8 cellular contexts compared by ENCODE assay signal in the genomic region with DNA sequence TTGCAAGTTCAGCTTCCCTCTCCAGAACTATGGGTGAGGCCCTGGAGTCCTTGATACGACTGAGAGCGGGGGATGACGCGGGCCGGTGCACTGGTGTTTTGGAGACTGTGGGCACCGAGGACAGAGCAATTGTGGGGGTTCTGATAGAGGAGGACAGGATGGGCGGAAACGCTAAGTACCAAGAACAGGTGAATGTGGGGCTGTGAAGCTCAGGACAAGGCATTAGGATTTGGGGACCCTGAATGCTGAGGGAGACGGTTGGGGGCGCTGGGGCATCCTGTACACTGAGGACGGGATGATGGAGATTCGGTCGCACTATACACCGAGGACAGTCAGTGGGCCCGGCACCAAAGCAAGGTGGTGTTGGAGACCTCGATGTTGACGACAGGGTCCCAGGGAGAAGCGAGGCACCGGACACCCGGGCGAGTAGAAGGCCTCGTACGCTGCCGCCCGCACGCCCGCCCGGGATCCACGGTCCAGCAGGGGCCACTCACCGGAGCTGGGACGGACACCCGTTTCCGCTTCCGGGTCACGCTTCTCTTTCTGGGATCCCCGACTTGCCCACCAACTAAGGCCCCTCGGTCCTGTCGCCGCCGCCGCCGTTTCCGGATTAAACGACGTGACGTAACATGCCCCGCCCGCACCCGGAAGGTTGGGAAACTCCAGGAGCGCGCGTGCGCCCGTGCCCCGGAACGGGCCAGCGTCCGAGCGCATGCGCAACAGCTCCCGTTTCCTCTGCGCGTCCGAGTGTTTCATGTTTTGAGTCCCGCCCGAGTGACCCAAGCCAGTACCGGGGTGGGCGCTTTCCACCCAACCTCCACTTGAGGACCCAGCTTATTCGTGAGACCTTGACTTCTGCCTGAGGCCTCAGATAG. TPM values are rescaled to one million over a fixed set of nuclear protein-coding genes. Genes with fewer than 3 reads are reported as not detected.
DNase-seq lines count a peak whose midpoint lies in the region; ATAC-seq and TF ChIP-seq lines count a peak whose summit lies in the region.

A gene (minus strand): TSS at position 612 of the 875 bp plus-strand sequence. CDS start 893 bp downstream, outside the sequence.

- H3K27ac ChIP-seq in duodenal mucosa (ENCODE audit: low read depth, low read length), result peak within 1 kb of the TSS; percentile 97
- peak within 1 kb of the TSS; percentile 82 to 93 for H3K27ac ChIP-seq in lung (ENCODE audit: low read depth in 1 of 2, low read length in 1 of 2)

- ATAC-seq in GM18511 (IDR thresholded peaks at IDR 0.05; ENCODE audit: unreplicated experiment) (peak; percentile 37), HG03354 (IDR thresholded peaks at IDR 0.05; ENCODE audit: poor library complexity, severe bottlenecking, unreplicated experiment) (peak; percentile 40), lung (ENCODE audit: insufficient read depth, low FRiP score) (peak; percentile 14)

- peak within 1 kb of the TSS; percentile 97 to 99 for H3K9ac ChIP-seq in duodenal mucosa (ENCODE audit: low read depth in 1 of 2, low read length in 2 of 2)

- no peak for TF ChIP-seq CTCF in lung (IDR thresholded peaks at IDR 0.05; ENCODE audit: control extremely low read depth, extremely low read depth)

- H3K9me3 ChIP-seq in duodenal mucosa (ENCODE audit: control insufficient read depth in 1 of 2, low read length in 2 of 2) (no peaks in the 10 kb centered on the region), lung (ENCODE audit: control insufficient read depth in 2 of 2, insufficient read depth in 1 of 2, low read length in 1 of 2) (no peaks in the 10 kb centered on the region)

- H3K27me3 ChIP-seq in duodenal mucosa (ENCODE audit: control insufficient read depth in 1 of 2, insufficient read depth in 2 of 2, low read length in 2 of 2) (no peaks in the 10 kb centered on the region), lung (ENCODE audit: control insufficient read depth, insufficient read depth) (no peaks in the 10 kb centered on the region)

- WGBS in lung, 2 donors, result 1% methylated on average over 69 of the region's 69 CpGs

- H3K36me3 ChIP-seq in duodenal mucosa (ENCODE audit: control insufficient read depth in 1 of 2, insufficient read depth in 2 of 2, low read length in 2 of 2) (peaks cover 33 to 42% of the 10 kb centered on the region in 2 donors), lung (ENCODE audit: control insufficient read depth in 2 of 2, insufficient read depth in 2 of 2, low read length in 2 of 2) (peaks cover 4 to 38% of the 10 kb centered on the region in 2 donors)

- H3K4me3 ChIP-seq in duodenal mucosa (ENCODE audit: low read depth in 1 of 2, low read length in 2 of 2), result peak within 1 kb of the TSS; percentile 91 to 100
- H3K4me3 ChIP-seq in lung, result peak within 1 kb of the TSS; percentile 74

- DNase-seq in activated CD4-positive, alpha-beta T cell treated with anti-CD3 and anti-CD28 coated beads for 48 hours, result peak; percentile 99
- DNase-seq in lung (ENCODE audit: low spot score), result peak; percentile 98
- peak; percentile 97 to 98 (median 98) for DNase-seq in stimulated activated CD4-positive, alpha-beta T cell treated with anti-CD3 and anti-CD28 coated beads, TNF-alpha, amount 100 ng/mL, for 48 hours (ENCODE audit: low read depth in 3 of 3)
- DNase-seq in NCI-H1092 treated with DMSO at 0.1 percent for 48 hours (lab: John Stamatoyannopoulos, UW), result no peak
- DNase-seq in NCI-H2227 (lab: John Stamatoyannopoulos, UW; ENCODE audit: unreplicated experiment), result no peak

- H3K4me1 ChIP-seq in duodenal mucosa (ENCODE audit: control insufficient read depth in 1 of 2, insufficient read depth in 2 of 2, low read length in 2 of 2), result peaks cover 36 to 41% of the 10 kb centered on the region in 2 donors
- peaks cover 9 to 14% of the 10 kb centered on the region in 2 donors for H3K4me1 ChIP-seq in lung (ENCODE audit: control insufficient read depth in 2 of 2, insufficient read depth in 2 of 2, low read length in 2 of 2)

RNA-seq across cellular contexts. Expression of the gene that starts here (rescaled TPM):
- total RNA-seq in lung, result 100 to 1,000 TPM in 1 of 2 donors, 10 to 100 TPM in 1; 87.7 to 156 TPM
- polyA plus RNA-seq in lung, result 100 to 1,000 TPM; 227 to 309 TPM

Comparison
In these comparisons a context has a peak if more than half of its experiments do, and no peak if none do; other contexts are left out.
1. DNase-seq: peak in activated CD4-positive, alpha-beta T cell treated with anti-CD3 and anti-CD28 coated beads for 48 hours (single experiment), lung (single experiment) and stimulated activated CD4-positive, alpha-beta T cell treated with anti-CD3 and anti-CD28 coated beads, TNF-alpha, amount 100 ng/mL, for 48 hours (3 of 3); none in NCI-H1092 treated with DMSO at 0.1 percent for 48 hours (single experiment) and NCI-H2227 (single experiment).
2. Peak in every context shown above with its lines, with median percentiles within 50 percentile points of each other: ATAC-seq.